In the genomic region with DNA sequence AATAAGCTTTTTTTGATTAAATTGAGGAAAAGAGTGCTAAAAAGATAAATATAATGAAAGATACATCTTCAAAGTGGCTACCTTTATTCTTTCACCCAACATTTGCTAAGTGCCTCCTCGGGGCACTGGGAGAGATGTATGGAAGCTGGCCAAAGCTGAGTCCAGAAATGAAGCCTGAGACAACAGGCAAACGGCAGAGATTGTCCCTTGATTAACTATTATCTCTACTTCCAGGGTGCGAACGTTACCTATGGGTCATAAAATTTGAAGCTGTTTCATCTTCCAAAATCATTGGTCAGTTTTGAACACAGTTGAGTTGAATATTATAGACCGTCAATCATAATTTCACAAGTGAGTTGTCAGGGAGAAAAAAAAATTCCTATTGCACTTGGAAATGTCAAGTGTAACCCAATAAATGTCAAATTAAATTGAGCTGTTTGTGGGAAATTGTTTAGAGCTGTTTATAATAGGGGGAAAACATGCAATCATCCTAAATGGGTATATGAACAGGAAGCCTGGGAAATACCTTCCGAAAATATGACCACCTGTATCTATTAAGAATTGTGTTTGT, we compare ENCODE assay signal across 29 cellular contexts.
"Had no signal": no experiment of that assay in that cellular context is flagged by ENCODE, and none has a peak within 500 bp of the region (broad histone marks: within the 10 kb centered on the region; RNA-seq: fewer than 3 reads in every experiment).

No MANE protein-coding gene starts in this region.

- H3K36me3 ChIP-seq: left lung, lower lobe of right lung, pancreas, prostate gland, thyroid gland, transverse colon, upper lobe of left lung, vagina had no signal

- H3K4me3 ChIP-seq: left lung, lower lobe of right lung, pancreas, prostate gland, skin epidermis, stomach, testis, thyroid gland, transverse colon, upper lobe of left lung, vagina had no signal

- H3K9me3 ChIP-seq: left lung, lower lobe of right lung, pancreas, prostate gland, stomach, testis, thyroid gland, transverse colon, upper lobe of left lung, vagina had no signal

- H3K27me3 ChIP-seq: left lung, pancreas, stomach, testis, thyroid gland, transverse colon, upper lobe of left lung, vagina had no signal

- DNase-seq: immature natural killer cell; kidney; left colon; left lung; lower lobe of right lung; mammary epithelial cell; mesenchymal stem cell; naive thymus-derived CD8-positive, alpha-beta T cell; nucleus accumbens; pancreas; posterior cingulate gyrus; retina; right cardiac atrium; stimulated activated CD4-positive, alpha-beta T cell treated with anti-CD3 and anti-CD28 coated beads, Interleukin-12 subunit alpha, Interleukin-12 subunit beta, amount 100 ng/mL, for 4 hours; stimulated activated CD4-positive, alpha-beta T cell treated with anti-CD3 and anti-CD28 coated beads, Interleukin-15, amount 100 ng/mL, for 24 hours; stimulated activated CD4-positive, alpha-beta T cell treated with anti-CD3 and anti-CD28 coated beads, Interleukin-2, amount 100 ng/mL, for 24 hours; stimulated activated CD4-positive, alpha-beta T cell treated with anti-CD3 and anti-CD28 coated beads, Interleukin-4, amount 100 ng/mL, for 1 hour; stimulated activated naive B cell treated with anti-CD40 and anti-IgM and Interleukin-4, amounts not matched to agents 10 μg/mL and 1 μg/mL and 100 μg/mL, for 72 hours; stimulated activated naive CD8-positive, alpha-beta T cell treated with anti-CD3 and anti-CD28 coated beads, Interleukin-15, Interleukin-2, amounts not matched to agents 100 U/mL and 50 U/mL, for 24 hours; stomach; testis; thyroid gland; transverse colon; upper lobe of left lung had no signal

- FAIRE-seq: islet of Langerhans, pancreas had no signal

- ATAC-seq: left colon; left lung; lower lobe of right lung; naive thymus-derived CD8-positive, alpha-beta T cell; pancreas; right cardiac atrium; sciatic nerve; stimulated activated naive B cell treated with anti-CD40 and anti-IgM and Interleukin-4, amounts not matched to agents 10 μg/mL and 1 μg/mL and 100 μg/mL, for 72 hours; stimulated activated naive CD8-positive, alpha-beta T cell treated with anti-CD3 and anti-CD28 coated beads, Interleukin-15, Interleukin-2, amounts not matched to agents 100 U/mL and 50 U/mL, for 24 hours had no signal

- H3K27ac ChIP-seq: left lung, lower lobe of right lung, pancreas, prostate gland, skin epidermis, stomach, testis, thyroid gland, transverse colon, upper lobe of left lung, vagina had no signal

- H3K4me1 ChIP-seq: left lung, lower lobe of right lung, pancreas, prostate gland, testis, thyroid gland, transverse colon, vagina had no signal
